18 cellular contexts compared by ENCODE assay signal in genomic region chr13:70630247-70630646, GRCh38.
DNase-seq lines count a peak whose midpoint lies in the region; ATAC-seq, FAIRE-seq and TF ChIP-seq lines count a peak whose summit lies in the region.
"Had no signal": no experiment of that assay in that cellular context is flagged by ENCODE, and none has a peak within 500 bp of the region (broad histone marks: within the 10 kb centered on the region; RNA-seq: fewer than 3 reads in every experiment).

No MANE protein-coding gene starts in this region.

- H2BK120ac ChIP-seq in H1 (replicated peaks; ENCODE audit: low read depth, low read length), result no peak overlapping the region

- no peak overlapping the region for H3K18ac ChIP-seq in H1 (ENCODE audit: extremely low read depth, low read length)

- DNase-seq in ELF-1 (ENCODE audit: low read depth, low spot score) (peak; percentile 85), H1 (ENCODE audit: low read depth in 1 of 2, low spot score in 2 of 2) (peak in 1 of 2 experiments; percentile 31), iPS-NIHi7 (ENCODE audit: extremely low spot score) (peak; percentile 22), UCSD-AML1 (lab: John Stamatoyannopoulos, UW; ENCODE audit: unreplicated experiment) (no peak), psoas muscle (no peak)
- DNase-seq: DMS 273 treated with DMSO at 0.1 percent for 48 hours, HCEC 1CT, NCI-H1417 treated with DMSO at 0.1 percent for 48 hours, NCI-H2029 treated with DMSO at 0.1 percent for 48 hours, NCI-H774 had no signal

- H2BK20ac ChIP-seq in H1 (ENCODE audit: low read length), result no peak overlapping the region

- H3K23me2 ChIP-seq in H1 (ENCODE audit: low read depth, low read length), result no peaks in the 10 kb centered on the region

- no peak overlapping the region for H3K4me2 ChIP-seq in Loucy (ENCODE audit: low read depth, low read length, poor library complexity, severe bottlenecking)
- no peak overlapping the region for H3K4me2 ChIP-seq in H1 (ENCODE audit: insufficient read depth in 1 of 2, low read depth in 2 of 2, low read length in 2 of 2)

- peak; percentile 39 for FAIRE-seq in H1 (lab: Jason Lieb, UNC)
- FAIRE-seq: A204.1, GM19239, K562 had no signal

- no peak overlapping the region for H3K23ac ChIP-seq in H1 (ENCODE audit: insufficient read length)

- no peaks in the 10 kb centered on the region for H3K36me3 ChIP-seq in Loucy (ENCODE audit: insufficient read depth, low read length)
- no peaks in the 10 kb centered on the region for H3K36me3 ChIP-seq in H1 (ENCODE audit: control insufficient read depth in 2 of 4, insufficient read depth in 4 of 4, low read length in 3 of 4)
- no peaks in the 10 kb centered on the region for H3K36me3 ChIP-seq in psoas muscle (ENCODE audit: insufficient read depth in 1 of 2, low read depth in 1 of 2)
- H3K36me3 ChIP-seq: SJSA1 had no signal

- H2BK12ac ChIP-seq in H1 (ENCODE audit: low read depth, low read length), result no peak overlapping the region

- no peak overlapping the region for H3K14ac ChIP-seq in H1 (ENCODE audit: insufficient read length)

- no peak for ATAC-seq in GM18511 (IDR thresholded peaks at IDR 0.05; ENCODE audit: unreplicated experiment)
- ATAC-seq in psoas muscle, result no peak
- no peak for ATAC-seq in HG02884 (IDR thresholded peaks at IDR 0.05; ENCODE audit: unreplicated experiment)
- ATAC-seq: K562 had no signal

- H3K79me1 ChIP-seq in H1 (ENCODE audit: low read depth, low read length), result no peaks in the 10 kb centered on the region

- H3K4me3 ChIP-seq in Loucy (ENCODE audit: low read length, poor library complexity, severe bottlenecking), result no peak overlapping the region
- H3K4me3 ChIP-seq in H1 (ENCODE audit: extremely low read depth in 1 of 4, insufficient read depth in 2 of 4, low read depth in 3 of 4, low read length in 4 of 4), result no peak overlapping the region
- H3K4me3 ChIP-seq in psoas muscle, result no peak overlapping the region
- H3K4me3 ChIP-seq: K562, SJSA1 had no signal

- H3F3A ChIP-seq in Loucy (ENCODE audit: low read depth), result no peaks in the 10 kb centered on the region

- peak overlapping the region; percentile 49; the same call in 1 of the 2 replicates for H2AFZ ChIP-seq in Loucy (ENCODE audit: low read length)
- H2AFZ ChIP-seq in H1 (ENCODE audit: low read length), result no peak overlapping the region

- H3K4me1 ChIP-seq in Loucy (ENCODE audit: insufficient read depth, low read length, poor library complexity, severe bottlenecking) (peaks cover 3% of the 10 kb centered on the region), H1 (replicated peaks in 1 of 4; ENCODE audit: control insufficient read depth in 3 of 4, insufficient read depth in 4 of 4, low read length in 3 of 4) (no peaks in the 10 kb centered on the region), psoas muscle (no peaks in the 10 kb centered on the region)
- H3K4me1 ChIP-seq: SJSA1 had no signal

- TF ChIP-seq CTCF in Loucy (conservative IDR thresholded peaks at IDR 0.05; ENCODE audit: low read length) (no peak), H1 (IDR thresholded peaks at IDR 0.05; ENCODE audit: control extremely low read depth in 1 of 3, insufficient read depth in 1 of 3, low read depth in 1 of 3, low read length in 3 of 3) (no peak), psoas muscle (IDR thresholded peaks at IDR 0.05) (no peak)

- no peak overlapping the region for H4K8ac ChIP-seq in H1 (ENCODE audit: extremely low read depth, insufficient read depth, low read length)

- no peak overlapping the region for H2BK5ac ChIP-seq in H1 (ENCODE audit: low read depth, low read length)

- no peak for TF ChIP-seq EP300 in H1 (IDR thresholded peaks at IDR 0.05; ENCODE audit: borderline replicate concordance in 1 of 2, low read depth in 2 of 2, low read length in 2 of 2)

- POLR2A ChIA-PET in H1 (lab: Charles Lee; ENCODE audit: partially characterized antibody), result no interaction called here

- no peak overlapping the region for H2BK15ac ChIP-seq in H1 (ENCODE audit: low read length)

- no peak overlapping the region for H3K4ac ChIP-seq in H1 (replicated peaks; ENCODE audit: insufficient read length, low read depth, low read length)

- H3K79me2 ChIP-seq in Loucy (ENCODE audit: insufficient read depth, low read length), result no peaks in the 10 kb centered on the region
- H3K79me2 ChIP-seq in H1 (ENCODE audit: control insufficient read depth in 1 of 2, insufficient read depth in 2 of 2, low read length in 2 of 2), result no peaks in the 10 kb centered on the region

- intact Hi-C loops in psoas muscle (cut with DNase I), result no loop called here

- WGBS in H1 (ENCODE audit: extremely low coverage in 1 of 2, insufficient coverage in 1 of 2, insufficient read length in 1 of 2, insufficient replicate concordance in 2 of 2, low coverage in 1 of 2, low lambda C conversion rate in 2 of 2, missing lambda C conversion rate in 1 of 2), 2 experiments, result 31% methylated on average over 2 of the region's 2 CpGs; no CpG with 5 or more reads in 1 of the 2 experiments
- 63 to 67% (median 65%) methylated on average over 2 of the region's 2 CpGs for WGBS in psoas muscle, 3 donors

- CTCF ChIA-PET in H1 (lab: Charles Lee; ENCODE audit: partially characterized antibody), result no interaction called here

- H3K9me3 ChIP-seq in Loucy (ENCODE audit: insufficient read depth, low read depth, low read length), result no peaks in the 10 kb centered on the region
- no peaks in the 10 kb centered on the region for H3K9me3 ChIP-seq in H1 (ENCODE audit: insufficient read depth in 2 of 2, low read depth in 1 of 2, low read length in 1 of 2)
- H3K9me3 ChIP-seq in psoas muscle, result no peaks in the 10 kb centered on the region
- H3K9me3 ChIP-seq: SJSA1 had no signal

- H3K27me3 ChIP-seq in Loucy (ENCODE audit: insufficient read depth, low read length, poor library complexity, severe bottlenecking) (no peaks in the 10 kb centered on the region), H1 (replicated peaks in 1 of 4; ENCODE audit: control insufficient read depth in 3 of 4, extremely low read depth in 1 of 4, insufficient read depth in 3 of 4, low read length in 3 of 4) (peaks cover 3 to 20% (median 10%) of the 10 kb centered on the region in 4 experiments; a peak in 5 of 7 replicates), psoas muscle (ENCODE audit: insufficient read depth in 3 of 3, low read length in 2 of 3) (no peaks in the 10 kb centered on the region)
- H3K27me3 ChIP-seq: SJSA1 had no signal

- H4K91ac ChIP-seq in H1 (replicated peaks; ENCODE audit: insufficient read length, low read length), result no peak overlapping the region

- H4K20me1 ChIP-seq in Loucy (ENCODE audit: insufficient read depth, low read length, poor library complexity, severe bottlenecking) (no peaks in the 10 kb centered on the region), H1 (replicated peaks in 1 of 2; ENCODE audit: control insufficient read depth in 1 of 2, insufficient read depth in 2 of 2, low read length in 2 of 2) (no peaks in the 10 kb centered on the region)

- no peaks in the 10 kb centered on the region for H3K9me2 ChIP-seq in Loucy (replicated peaks; ENCODE audit: low read depth, low read length)

- TF ChIP-seq POLR2A in H1 (IDR thresholded peaks at IDR 0.05; ENCODE audit: control extremely low read depth in 1 of 2, low read depth in 2 of 2, low read length in 2 of 2), result no peak

- no peak overlapping the region for H3K9ac ChIP-seq in Loucy (ENCODE audit: low read depth, low read length, poor library complexity, severe bottlenecking)
- H3K9ac ChIP-seq in H1 (replicated peaks in 1 of 4; ENCODE audit: extremely low read depth in 1 of 4, low read depth in 3 of 4, low read length in 3 of 4), result no peak overlapping the region

- no peak overlapping the region for H3K27ac ChIP-seq in H1 (ENCODE audit: low read depth, low read length)
- H3K27ac ChIP-seq in psoas muscle, result no peak overlapping the region
- H3K27ac ChIP-seq: C4-2B, SJSA1 had no signal

- no peak overlapping the region for H3K56ac ChIP-seq in H1 (replicated peaks; ENCODE audit: insufficient read length, low read depth, low read length)

- TF ChIP-seq RAD21 in H1 (IDR thresholded peaks at IDR 0.05 in 1 of 2, conservative IDR thresholded peaks at IDR 0.05 in 1 of 2; ENCODE audit: low read depth in 2 of 2, low read length in 2 of 2), result no peak

- no peak overlapping the region for H2AK5ac ChIP-seq in H1 (ENCODE audit: low read depth, low read length)

- no peak overlapping the region for H4K5ac ChIP-seq in H1 (ENCODE audit: insufficient read length, low read depth, low read length)

TF ChIP-seq in H1, 55 proteins besides CTCF, POLR2A, EP300 and RAD21 (continues in another document):
- TF ChIP-seq TCF12 (IDR thresholded peaks at IDR 0.05; ENCODE audit: low read depth, low read length) (no peak), PHF8 (conservative IDR thresholded peaks at IDR 0.05; ENCODE audit: low read depth, low read length) (no peak)

Comparison
In these comparisons a context has a peak if more than half of its experiments do, and no peak if none do; other contexts are left out.
1. DNase-seq: peak in ELF-1 (single experiment) and iPS-NIHi7 (single experiment); none in UCSD-AML1 (single experiment) and psoas muscle (0 of 2).